Comparison of ENCODE assay signal across 10 cellular contexts in the genomic region with DNA sequence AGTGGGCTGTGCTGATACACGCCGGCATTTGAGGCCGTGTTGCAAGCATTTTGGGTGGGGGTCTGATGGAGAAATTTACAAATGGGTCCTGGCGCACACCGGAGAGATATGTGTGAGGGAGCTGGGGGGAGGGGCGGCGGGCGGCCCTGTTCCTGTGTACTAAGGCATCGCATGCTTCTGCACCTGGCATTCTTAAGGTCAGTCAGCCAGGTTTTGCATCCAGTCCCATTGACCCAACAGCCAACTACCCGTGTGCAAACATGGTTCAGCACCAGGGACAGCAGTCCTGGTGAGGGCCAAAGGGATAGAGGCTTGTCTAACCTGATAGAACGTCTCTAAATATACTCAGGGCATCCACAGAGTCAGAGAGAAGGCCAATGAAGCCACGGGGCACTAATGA. TPM values are rescaled to one million over a fixed set of nuclear protein-coding genes. Genes with fewer than 3 reads are reported as not detected.
DNase-seq lines count a peak whose midpoint lies in the region; ATAC-seq and TF ChIP-seq lines count a peak whose summit lies in the region.
"Had no signal": no experiment of that assay in that cellular context is flagged by ENCODE, and none has a peak within 500 bp of the region (broad histone marks: within the 10 kb centered on the region; RNA-seq: fewer than 3 reads in every experiment).

No MANE protein-coding gene starts in this region.

- H3K27me3 ChIP-seq in DND-41 (ENCODE audit: insufficient read depth, low read length, poor library complexity): no peaks in the 10 kb centered on the region
- no peaks in the 10 kb centered on the region for H3K27me3 ChIP-seq in kidney epithelial cell (ENCODE audit: control insufficient read depth, insufficient read depth, low read length)
- H3K27me3 ChIP-seq in effector memory CD4-positive, alpha-beta T cell (replicated peaks; ENCODE audit: control insufficient read depth, insufficient read depth, low read length, poor library complexity, severe bottlenecking): no peaks in the 10 kb centered on the region

- TF ChIP-seq CTCF in DND-41 (IDR thresholded peaks at IDR 0.05; ENCODE audit: borderline replicate concordance, extremely low read depth, low read length, poor library complexity, severe bottlenecking) (no peak), kidney epithelial cell (IDR thresholded peaks at IDR 0.05; ENCODE audit: insufficient read depth, low read length, poor library complexity, severe bottlenecking) (no peak)

- peak; percentile 79 for ATAC-seq in DND-41 (ENCODE audit: insufficient read depth, low read depth)
- peak; percentile 62 for ATAC-seq in HG02852 (IDR thresholded peaks at IDR 0.05; ENCODE audit: unreplicated experiment)
- no peak for ATAC-seq in activated CD8-positive, alpha-beta memory T cell treated with anti-CD3 and anti-CD28 coated beads, Interleukin-2, amount 10 ng/mL, durations not matched to agents 7 days and 5 days
- ATAC-seq in GM21723 (IDR thresholded peaks at IDR 0.05; ENCODE audit: unreplicated experiment): no peak

- H3K4me3 Mint-ChIP-seq in activated CD8-positive, alpha-beta memory T cell treated with anti-CD3 and anti-CD28 coated beads, Interleukin-2, amount 10 ng/mL, durations not matched to agents 7 days and 5 days: no peak overlapping the region

- no peak overlapping the region for H3K9ac ChIP-seq in DND-41 (ENCODE audit: low read depth, low read length)

- no peak overlapping the region for H3K27ac ChIP-seq in DND-41 (ENCODE audit: low read length)
- no peak overlapping the region for H3K27ac ChIP-seq in effector memory CD4-positive, alpha-beta T cell (ENCODE audit: insufficient read depth, low read length, poor library complexity, severe bottlenecking)
- H3K27ac ChIP-seq: heart left ventricle, VCaP had no signal

- CTCF ChIA-PET in activated CD8-positive, alpha-beta memory T cell treated with anti-CD3 and anti-CD28 coated beads, Interleukin-2, amount 10 ng/mL, durations not matched to agents 7 days and 5 days (lab: Charles Lee): no interaction called here

- H3K4me1 Mint-ChIP-seq in activated CD8-positive, alpha-beta memory T cell treated with anti-CD3 and anti-CD28 coated beads, Interleukin-2, amount 10 ng/mL, durations not matched to agents 7 days and 5 days: no peaks in the 10 kb centered on the region

- H3K4me2 ChIP-seq in DND-41 (ENCODE audit: insufficient read depth, low read length): no peak overlapping the region

- H3K4me1 ChIP-seq in DND-41 (ENCODE audit: insufficient read depth, low read length): no peaks in the 10 kb centered on the region
- H3K4me1 ChIP-seq in effector memory CD4-positive, alpha-beta T cell (ENCODE audit: control insufficient read depth, insufficient read depth, low read length, poor library complexity, severe bottlenecking): no peaks in the 10 kb centered on the region
- H3K4me1 ChIP-seq: heart left ventricle had no signal

- no peak overlapping the region for H3K27ac Mint-ChIP-seq in activated CD8-positive, alpha-beta memory T cell treated with anti-CD3 and anti-CD28 coated beads, Interleukin-2, amount 10 ng/mL, durations not matched to agents 7 days and 5 days

- H3K9me3 ChIP-seq in DND-41 (ENCODE audit: insufficient read depth, low read length, severe bottlenecking): no peaks in the 10 kb centered on the region
- no peaks in the 10 kb centered on the region for H3K9me3 ChIP-seq in effector memory CD4-positive, alpha-beta T cell (ENCODE audit: control insufficient read depth, low read length)
- H3K9me3 ChIP-seq: heart left ventricle had no signal

- no peaks in the 10 kb centered on the region for H3K36me3 ChIP-seq in DND-41 (ENCODE audit: insufficient read depth, low read length)
- no peaks in the 10 kb centered on the region for H3K36me3 ChIP-seq in kidney epithelial cell (ENCODE audit: control insufficient read depth, insufficient read depth, low read length)
- H3K36me3 ChIP-seq in effector memory CD4-positive, alpha-beta T cell (ENCODE audit: control insufficient read depth, insufficient read depth, low read length): no peaks in the 10 kb centered on the region
- H3K36me3 ChIP-seq: heart left ventricle had no signal

- H3K9me3 Mint-ChIP-seq in activated CD8-positive, alpha-beta memory T cell treated with anti-CD3 and anti-CD28 coated beads, Interleukin-2, amount 10 ng/mL, durations not matched to agents 7 days and 5 days (ENCODE audit: low read depth): peaks cover 2% of the 10 kb centered on the region

- H3K36me3 Mint-ChIP-seq in activated CD8-positive, alpha-beta memory T cell treated with anti-CD3 and anti-CD28 coated beads, Interleukin-2, amount 10 ng/mL, durations not matched to agents 7 days and 5 days: no peaks in the 10 kb centered on the region

- H3K27me3 Mint-ChIP-seq in activated CD8-positive, alpha-beta memory T cell treated with anti-CD3 and anti-CD28 coated beads, Interleukin-2, amount 10 ng/mL, durations not matched to agents 7 days and 5 days: no peaks in the 10 kb centered on the region

- H4K20me1 ChIP-seq in DND-41 (ENCODE audit: insufficient read depth, low read length): no peaks in the 10 kb centered on the region

- no peaks in the 10 kb centered on the region for H3K79me2 ChIP-seq in DND-41 (ENCODE audit: insufficient read depth, low read length)

- H3K4me3 ChIP-seq in DND-41 (ENCODE audit: low read depth in 1 of 2, low read length in 2 of 2) (no peak overlapping the region), kidney epithelial cell (ENCODE audit: low read depth, low read length) (no peak overlapping the region)
- H3K4me3 ChIP-seq in effector memory CD4-positive, alpha-beta T cell (ENCODE audit: insufficient read depth, low read depth, low read length, poor library complexity, severe bottlenecking): no peak overlapping the region
- H3K4me3 ChIP-seq: heart left ventricle had no signal

- DNase-seq in DND-41 (peak; percentile 52), SW480 (ENCODE audit: low spot score) (peak; percentile 41), kidney epithelial cell (ENCODE audit: low read depth) (peak; percentile 12), SKM-1 treated with dmso at 0.1 percent for 144 hours (lab: John Stamatoyannopoulos, UW; ENCODE audit: unreplicated experiment) (no peak)
- DNase-seq in effector memory CD4-positive, alpha-beta T cell: no peak
- no peak for DNase-seq in activated CD8-positive, alpha-beta memory T cell treated with anti-CD3 and anti-CD28 coated beads, Interleukin-2, amount 10 ng/mL, durations not matched to agents 7 days and 5 days

- H2AFZ ChIP-seq in DND-41 (ENCODE audit: low read depth, low read length): no peak overlapping the region

RNA-seq across cellular contexts. Expression of gene GABRG2, which starts 0.8 kb away (rescaled TPM):
- total RNA-seq in kidney epithelial cell: not detected in 2 replicates
- total RNA-seq in activated CD8-positive, alpha-beta memory T cell treated with anti-CD3 and anti-CD28 coated beads, Interleukin-2, amount 10 ng/mL, durations not matched to agents 7 days and 5 days: not detected

Comparison
In these comparisons a context has a peak if more than half of its experiments do, and no peak if none do; other contexts are left out.
1. ATAC-seq: peak in DND-41 (single experiment) and HG02852 (single experiment); none in activated CD8-positive, alpha-beta memory T cell treated with anti-CD3 and anti-CD28 coated beads, Interleukin-2, amount 10 ng/mL, durations not matched to agents 7 days and 5 days (single experiment) and GM21723 (single experiment).
2. DNase-seq: peak in DND-41 (single experiment), SW480 (single experiment) and kidney epithelial cell (single experiment); none in SKM-1 treated with dmso at 0.1 percent for 144 hours (single experiment), effector memory CD4-positive, alpha-beta T cell (0 of 3) and activated CD8-positive, alpha-beta memory T cell treated with anti-CD3 and anti-CD28 coated beads, Interleukin-2, amount 10 ng/mL, durations not matched to agents 7 days and 5 days (single experiment).